ENCODE assay signal across 15 cellular contexts in the genomic region with DNA sequence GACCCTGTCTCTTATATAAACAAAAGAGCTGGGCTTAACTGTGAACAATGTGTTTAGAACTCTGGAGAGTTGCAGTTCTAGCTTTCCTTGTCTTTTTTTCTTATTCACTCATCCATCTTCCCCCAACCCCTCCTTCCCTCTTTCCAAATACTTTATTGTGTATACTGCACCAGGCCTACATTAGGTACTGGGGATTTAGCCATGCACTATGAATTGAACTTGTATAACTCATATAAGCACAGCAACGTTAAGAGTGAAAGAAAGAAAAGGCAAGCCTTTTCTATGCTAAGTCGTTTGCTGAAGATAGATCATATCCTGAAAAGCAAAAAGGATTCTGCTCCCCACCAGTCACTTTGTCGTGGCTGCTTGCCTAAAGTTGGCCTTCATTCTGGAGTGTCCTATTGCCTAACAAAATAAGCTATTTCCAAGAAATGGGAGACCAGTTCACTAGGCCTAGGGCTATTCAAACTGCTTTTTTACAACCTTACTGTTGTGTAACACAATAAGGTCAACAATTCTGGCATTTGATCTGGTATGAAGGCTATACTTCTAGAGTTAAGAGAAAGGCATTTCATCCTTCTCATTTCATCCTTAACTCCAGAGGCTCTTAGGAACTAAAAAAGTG. TPM values are rescaled to one million over a fixed set of nuclear protein-coding genes. Genes with fewer than 3 reads are reported as not detected.
A peak's percentile ranks its signal among the peaks of the same experiment; 100 is the strongest.
DNase-seq lines count a peak whose midpoint lies in the region; ATAC-seq and TF ChIP-seq lines count a peak whose summit lies in the region.
"Had no signal": no experiment of that assay in that cellular context is flagged by ENCODE, and none has a peak within 500 bp of the region (broad histone marks: within the 10 kb centered on the region; RNA-seq: fewer than 3 reads in every experiment).

No MANE protein-coding gene starts in this region.

- H3K9me2 ChIP-seq in MM.1S (replicated peaks; ENCODE audit: insufficient read depth, low read length): no peaks in the 10 kb centered on the region

- no peak overlapping the region for H2AFZ ChIP-seq in MM.1S (ENCODE audit: low read length)

- H3F3A ChIP-seq in MM.1S (ENCODE audit: insufficient read depth, low read length): peaks cover 3% of the 10 kb centered on the region

- TF ChIP-seq CTCF in HFFc6 (IDR thresholded peaks at IDR 0.05) (no peak), liver (IDR thresholded peaks at IDR 0.05; ENCODE audit: low read depth, low read length, missing input control) (no peak), progenitor cell of endocrine pancreas (IDR thresholded peaks at IDR 0.05; ENCODE audit: unreplicated experiment) (no peak), MM.1S (IDR thresholded peaks at IDR 0.05; ENCODE audit: low read length) (no peak)

- no peaks in the 10 kb centered on the region for H3K79me2 ChIP-seq in MM.1S (ENCODE audit: low read length)

- H3K4me3 ChIP-seq in liver (ENCODE audit: low read depth in 1 of 3, low read length in 3 of 3) (no peak overlapping the region), skeletal muscle satellite cell (ENCODE audit: low read length) (no peak overlapping the region), MM.1S (ENCODE audit: low read length) (no peak overlapping the region)

- peak overlapping the region; percentile 74 for H3K27ac Mint-ChIP-seq in HFFc6
- no peak overlapping the region for H3K27ac Mint-ChIP-seq in activated CD8-positive, alpha-beta T cell treated with anti-CD3 and anti-CD28 coated beads, Interleukin-2, amount 10 ng/mL, durations not matched to agents 7 days and 5 days
- H3K27ac Mint-ChIP-seq in progenitor cell of endocrine pancreas: no peak overlapping the region
- H3K27ac Mint-ChIP-seq: activated CD8-positive, alpha-beta memory T cell treated with anti-CD3 and anti-CD28 coated beads, Interleukin-2, amount 10 ng/mL, durations not matched to agents 7 days and 5 days; activated naive CD4-positive, alpha-beta T cell treated with anti-CD3 and anti-CD28 coated beads for 36 hours had no signal

- H3K9me3 ChIP-seq in liver (ENCODE audit: control insufficient read depth in 4 of 4, low read length in 3 of 4) (no peaks in the 10 kb centered on the region), skeletal muscle satellite cell (replicated peaks; ENCODE audit: low read length) (no peaks in the 10 kb centered on the region), MM.1S (replicated peaks; ENCODE audit: insufficient read depth, low read length) (no peaks in the 10 kb centered on the region)

- H3K27me3 Mint-ChIP-seq in HFFc6 (ENCODE audit: insufficient read depth) (peaks cover 14% of the 10 kb centered on the region), progenitor cell of endocrine pancreas (no peaks in the 10 kb centered on the region)
- no peaks in the 10 kb centered on the region for H3K27me3 Mint-ChIP-seq in activated CD8-positive, alpha-beta T cell treated with anti-CD3 and anti-CD28 coated beads, Interleukin-2, amount 10 ng/mL, durations not matched to agents 7 days and 5 days (ENCODE audit: low read depth)
- H3K27me3 Mint-ChIP-seq: activated CD8-positive, alpha-beta memory T cell treated with anti-CD3 and anti-CD28 coated beads, Interleukin-2, amount 10 ng/mL, durations not matched to agents 7 days and 5 days; CD4-positive, alpha-beta T cell; stimulated activated naive B cell treated with anti-CD40 and anti-IgM and Interleukin-4, amounts not matched to agents 10 μg/mL and 1 μg/mL and 100 μg/mL, for 72 hours had no signal

- no peak overlapping the region for H3K4me2 ChIP-seq in skeletal muscle satellite cell (ENCODE audit: low read length)
- no peak overlapping the region for H3K4me2 ChIP-seq in MM.1S (ENCODE audit: low read depth, low read length)

- H3K9me3 Mint-ChIP-seq in HFFc6: no peaks in the 10 kb centered on the region
- no peaks in the 10 kb centered on the region for H3K9me3 Mint-ChIP-seq in activated CD8-positive, alpha-beta T cell treated with anti-CD3 and anti-CD28 coated beads, Interleukin-2, amount 10 ng/mL, durations not matched to agents 7 days and 5 days (ENCODE audit: insufficient read depth)
- no peaks in the 10 kb centered on the region for H3K9me3 Mint-ChIP-seq in progenitor cell of endocrine pancreas (ENCODE audit: low read depth)
- H3K9me3 Mint-ChIP-seq: activated naive CD4-positive, alpha-beta T cell treated with anti-CD3 and anti-CD28 coated beads for 36 hours; CD4-positive, alpha-beta T cell; stimulated activated naive B cell treated with anti-CD40 and anti-IgM and Interleukin-4, amounts not matched to agents 10 μg/mL and 1 μg/mL and 100 μg/mL, for 72 hours had no signal

- DNase-seq in HFFc6 (no peak), dedifferentiated amniotic fluid mesenchymal stem cell (ENCODE audit: extremely low spot score) (peak; percentile 36), NCI-H345 (lab: John Stamatoyannopoulos, UW) (no peak), progenitor cell of endocrine pancreas (ENCODE audit: low spot score, unreplicated experiment) (no peak), MM.1S (no peak)
- no peak for DNase-seq in activated CD8-positive, alpha-beta T cell treated with anti-CD3 and anti-CD28 coated beads, Interleukin-2, amount 10 ng/mL, durations not matched to agents 7 days and 5 days
- DNase-seq: activated CD8-positive, alpha-beta memory T cell treated with anti-CD3 and anti-CD28 coated beads, Interleukin-2, amount 10 ng/mL, durations not matched to agents 7 days and 5 days; activated naive CD4-positive, alpha-beta T cell treated with anti-CD3 and anti-CD28 coated beads for 36 hours; CD4-positive, alpha-beta T cell; GF-D8; NCI-H510A; stimulated activated CD4-positive, alpha-beta T cell treated with anti-CD3 and anti-CD28 coated beads, Interleukin-4, amount 100 ng/mL, for 1 hour; stimulated activated naive B cell treated with anti-CD40 and anti-IgM and Interleukin-4, amounts not matched to agents 10 μg/mL and 1 μg/mL and 100 μg/mL, for 72 hours had no signal

- H3K9ac ChIP-seq in liver (ENCODE audit: low read depth in 1 of 2, low read length in 2 of 2) (no peak overlapping the region), skeletal muscle satellite cell (ENCODE audit: low read depth, low read length) (peak overlapping the region; percentile 27), MM.1S (ENCODE audit: low read length) (no peak overlapping the region)

- H4K20me1 ChIP-seq in MM.1S (ENCODE audit: insufficient read depth, low read length): no peaks in the 10 kb centered on the region

- H3K4me1 Mint-ChIP-seq in HFFc6 (ENCODE audit: low read depth) (peaks cover 76% of the 10 kb centered on the region), progenitor cell of endocrine pancreas (ENCODE audit: low read depth) (peaks cover 21% of the 10 kb centered on the region)
- peaks cover 9% of the 10 kb centered on the region for H3K4me1 Mint-ChIP-seq in activated CD8-positive, alpha-beta T cell treated with anti-CD3 and anti-CD28 coated beads, Interleukin-2, amount 10 ng/mL, durations not matched to agents 7 days and 5 days (ENCODE audit: low read depth)

- H3K4me3 Mint-ChIP-seq in HFFc6 (no peak overlapping the region), progenitor cell of endocrine pancreas (ENCODE audit: low read depth) (no peak overlapping the region)
- no peak overlapping the region for H3K4me3 Mint-ChIP-seq in activated CD8-positive, alpha-beta T cell treated with anti-CD3 and anti-CD28 coated beads, Interleukin-2, amount 10 ng/mL, durations not matched to agents 7 days and 5 days
- H3K4me3 Mint-ChIP-seq: activated CD8-positive, alpha-beta memory T cell treated with anti-CD3 and anti-CD28 coated beads, Interleukin-2, amount 10 ng/mL, durations not matched to agents 7 days and 5 days; activated naive CD4-positive, alpha-beta T cell treated with anti-CD3 and anti-CD28 coated beads for 36 hours; CD4-positive, alpha-beta T cell had no signal

- TF ChIP-seq RAD21 in liver (IDR thresholded peaks at IDR 0.05): peak; percentile 47 to 66

- ATAC-seq in activated CD8-positive, alpha-beta T cell treated with anti-CD3 and anti-CD28 coated beads, Interleukin-2, amount 10 ng/mL, durations not matched to agents 7 days and 5 days: no peak

- peaks cover 64% of the 10 kb centered on the region for H3K36me3 Mint-ChIP-seq in HFFc6 (ENCODE audit: low read depth)
- H3K36me3 Mint-ChIP-seq in activated CD8-positive, alpha-beta T cell treated with anti-CD3 and anti-CD28 coated beads, Interleukin-2, amount 10 ng/mL, durations not matched to agents 7 days and 5 days (ENCODE audit: low read depth): peaks cover 37% of the 10 kb centered on the region
- H3K36me3 Mint-ChIP-seq in progenitor cell of endocrine pancreas (ENCODE audit: insufficient read depth): peaks cover 21% of the 10 kb centered on the region

- peaks cover 3 to 12% (median 5%) of the 10 kb centered on the region in 4 donors for H3K36me3 ChIP-seq in liver (ENCODE audit: control insufficient read depth in 4 of 4, insufficient read depth in 3 of 4, low read depth in 1 of 4, low read length in 3 of 4)
- H3K36me3 ChIP-seq in skeletal muscle satellite cell (ENCODE audit: insufficient read depth, low read length): peaks cover 58% of the 10 kb centered on the region
- H3K36me3 ChIP-seq in MM.1S (replicated peaks; ENCODE audit: insufficient read depth, low read length): 0 out of 2 replicates have a peak, but pooled peaks cover 5% of the 10 kb centered on the region

- 34% methylated on average over 3 of the region's 3 CpGs for WGBS in liver

- POLR2A ChIA-PET in activated CD8-positive, alpha-beta T cell treated with anti-CD3 and anti-CD28 coated beads, Interleukin-2, amount 10 ng/mL, durations not matched to agents 7 days and 5 days (lab: Charles Lee): no interaction called here

- CTCF ChIA-PET in activated CD8-positive, alpha-beta T cell treated with anti-CD3 and anti-CD28 coated beads, Interleukin-2, amount 10 ng/mL, durations not matched to agents 7 days and 5 days (lab: Charles Lee): interaction anchor here (0.9 to 9.2 kb wide), 10 partner anchors 10 to 315 kb away, joined by 3 to 103 read pairs (median 4); partner anchors contain the start of gene SOWAHB

- H3K27me3 ChIP-seq in liver (ENCODE audit: control insufficient read depth in 4 of 4, insufficient read depth in 4 of 4, low read length in 3 of 4): no peaks in the 10 kb centered on the region
- H3K27me3 ChIP-seq in skeletal muscle satellite cell (ENCODE audit: control insufficient read depth, insufficient read depth, low read length): no peaks in the 10 kb centered on the region
- H3K27me3 ChIP-seq in MM.1S (replicated peaks; ENCODE audit: insufficient read depth, low read length): no peaks in the 10 kb centered on the region

- peak overlapping the region in 1 of 2 donors; percentile 38 for H3K27ac ChIP-seq in liver (ENCODE audit: low read depth in 1 of 2, low read length in 2 of 2)
- H3K27ac ChIP-seq in MM.1S (ENCODE audit: low read length): no peak overlapping the region

- H3K4me1 ChIP-seq in liver (ENCODE audit: control insufficient read depth in 4 of 4, insufficient read depth in 4 of 4, low read length in 3 of 4): peaks cover 3 to 18% (median 14%) of the 10 kb centered on the region in 4 donors
- H3K4me1 ChIP-seq in skeletal muscle satellite cell (ENCODE audit: control insufficient read depth, insufficient read depth, low read length): peaks cover 42% of the 10 kb centered on the region
- H3K4me1 ChIP-seq in MM.1S (ENCODE audit: low read length): no peaks in the 10 kb centered on the region

RNA-seq across cellular contexts. Expression of gene CCNI, which starts 32.2 kb away (rescaled TPM):
- total RNA-seq in HFFc6 (2021; fragmentation: NEBNext Ultra II Directional; extraction: Animal tissue kit (Norgen Biotek cat#: 25700)): 100 to 1,000 TPM; 132 to 210 (median 179) TPM
- total RNA-seq in liver (10 to 100 TPM; 36.2 to 82.1 TPM), progenitor cell of endocrine pancreas (300 and 322 TPM in 2 replicates)
- polyA plus RNA-seq in liver: 10 to 100 TPM; 42.5 to 87.5 TPM
- total RNA-seq in skeletal muscle satellite cell (2012; rRNA removed): 94.6 TPM in 2 replicates
- total RNA-seq in activated CD8-positive, alpha-beta T cell treated with anti-CD3 and anti-CD28 coated beads, Interleukin-2, amount 10 ng/mL, durations not matched to agents 7 days and 5 days: 100 to 1,000 TPM; 203 to 216 TPM
